11 cellular contexts compared by ENCODE assay signal in genomic region chr11:72141066-72141465, GRCh38. TPM values are rescaled to one million over a fixed set of nuclear protein-coding genes. Genes with fewer than 3 reads are reported as not detected.
A peak's percentile ranks its signal among the peaks of the same experiment; 100 is the strongest.
DNase-seq lines count a peak whose midpoint lies in the region; ATAC-seq and TF ChIP-seq lines count a peak whose summit lies in the region.
"Had no signal": no experiment of that assay in that cellular context is flagged by ENCODE, and none has a peak within 500 bp of the region (broad histone marks: within the 10 kb centered on the region; RNA-seq: fewer than 3 reads in every experiment).

No MANE protein-coding gene starts in this region.

- H3K79me2 ChIP-seq in PC-3 (ENCODE audit: low read length): no peaks in the 10 kb centered on the region
- H3K79me2 ChIP-seq in mammary epithelial cell (ENCODE audit: insufficient read depth, low read length): no peaks in the 10 kb centered on the region

- H3K27ac ChIP-seq in PC-3 (ENCODE audit: low read length): no peak overlapping the region
- H3K27ac ChIP-seq in mammary epithelial cell (ENCODE audit: insufficient read depth, low read depth, low read length): peak overlapping the region; percentile 94
- H3K27ac ChIP-seq in psoas muscle: no peak overlapping the region

- POLR2A ChIA-PET in PC-3 (lab: Charles Lee; ENCODE audit: unreplicated experiment): no interaction called here

- H3K36me3 Mint-ChIP-seq in activated CD4-positive, alpha-beta T cell treated with anti-CD3 and anti-CD28 coated beads, Interleukin-2, amount 10 ng/mL, durations not matched to agents 24 days and 14 days (ENCODE audit: low read depth): no peaks in the 10 kb centered on the region
- H3K36me3 Mint-ChIP-seq in stimulated activated naive B cell treated with anti-CD40 and anti-IgM and Interleukin-4, amounts not matched to agents 10 μg/mL and 1 μg/mL and 100 μg/mL, for 72 hours: no peaks in the 10 kb centered on the region
- H3K36me3 Mint-ChIP-seq: brain had no signal

- H3K9me3 ChIP-seq in PC-3 (ENCODE audit: low read length): no peaks in the 10 kb centered on the region
- no peaks in the 10 kb centered on the region for H3K9me3 ChIP-seq in mammary epithelial cell (replicated peaks; ENCODE audit: insufficient read depth, low read length)
- no peaks in the 10 kb centered on the region for H3K9me3 ChIP-seq in psoas muscle

- no TSS peak for BruUV-seq in PC-3 (replicated peaks; lab: Mats Ljungman, UMichigan)
- BruUV-seq in mammary epithelial cell (replicated peaks; lab: Mats Ljungman, UMichigan): no TSS peak

- peak; percentile 70 for DNase-seq in activated CD4-positive, alpha-beta T cell treated with anti-CD3 and anti-CD28 coated beads, Interleukin-2, amount 10 ng/mL, durations not matched to agents 24 days and 14 days
- no peak for DNase-seq in activated CD4-positive, alpha-beta T cell treated with anti-CD3 and anti-CD28 coated beads, Interleukin-2, amount 50 U/mL, for 1 hour
- DNase-seq in PC-3: peak; percentile 78
- DNase-seq in mammary epithelial cell: peak; percentile 92
- peak; percentile 27 for DNase-seq in stimulated activated CD4-positive, alpha-beta T cell treated with anti-CD3 and anti-CD28 coated beads, Interleukin-1b, Interleukin-23, amount 100 ng/mL, for 48 hours
- DNase-seq in psoas muscle: no peak
- no peak for DNase-seq in stimulated activated naive B cell treated with anti-CD40 and anti-IgM and Interleukin-4, amounts not matched to agents 10 μg/mL and 1 μg/mL and 100 μg/mL, for 72 hours
- DNase-seq: NCI-H510A treated with DMSO at 0.1 percent for 48 hours, nephron progenitor cell had no signal

- H3K4me1 Mint-ChIP-seq in activated CD4-positive, alpha-beta T cell treated with anti-CD3 and anti-CD28 coated beads, Interleukin-2, amount 10 ng/mL, durations not matched to agents 24 days and 14 days: peaks cover 27% of the 10 kb centered on the region
- peaks cover 4 to 12% of the 10 kb centered on the region in 2 donors for H3K4me1 Mint-ChIP-seq in stimulated activated naive B cell treated with anti-CD40 and anti-IgM and Interleukin-4, amounts not matched to agents 10 μg/mL and 1 μg/mL and 100 μg/mL, for 72 hours
- H3K4me1 Mint-ChIP-seq: nephron progenitor cell had no signal

- H3K27me3 Mint-ChIP-seq in activated CD4-positive, alpha-beta T cell treated with anti-CD3 and anti-CD28 coated beads, Interleukin-2, amount 10 ng/mL, durations not matched to agents 24 days and 14 days: peaks cover 2% of the 10 kb centered on the region
- peaks cover 18 to 19% of the 10 kb centered on the region in 2 donors for H3K27me3 Mint-ChIP-seq in stimulated activated naive B cell treated with anti-CD40 and anti-IgM and Interleukin-4, amounts not matched to agents 10 μg/mL and 1 μg/mL and 100 μg/mL, for 72 hours

- H3K9ac ChIP-seq in PC-3 (ENCODE audit: low read length) (no peak overlapping the region), mammary epithelial cell (ENCODE audit: insufficient read depth, low read length) (peak overlapping the region; percentile 59)

- ATAC-seq in PC-3 (no peak; the same call in 1 of the 2 replicates), psoas muscle (no peak), GM21515 (IDR thresholded peaks at IDR 0.05; ENCODE audit: unreplicated experiment) (no peak)
- ATAC-seq in stimulated activated naive B cell treated with anti-CD40 and anti-IgM and Interleukin-4, amounts not matched to agents 10 μg/mL and 1 μg/mL and 100 μg/mL, for 72 hours (replicated peaks): no peak

- H3K4me1 ChIP-seq in PC-3 (ENCODE audit: insufficient read depth, low read length) (peaks cover 18% of the 10 kb centered on the region; the same call in 1 of the 2 replicates), mammary epithelial cell (ENCODE audit: insufficient read depth, low read length) (peaks cover 49% of the 10 kb centered on the region), psoas muscle (no peaks in the 10 kb centered on the region)

- no peaks in the 10 kb centered on the region for H3K27me3 ChIP-seq in PC-3 (ENCODE audit: low read length)
- no peaks in the 10 kb centered on the region for H3K27me3 ChIP-seq in mammary epithelial cell (ENCODE audit: insufficient read depth, low read length)
- no peaks in the 10 kb centered on the region for H3K27me3 ChIP-seq in psoas muscle (ENCODE audit: insufficient read depth in 3 of 3, low read length in 2 of 3)

- in situ Hi-C loops in mammary epithelial cell (cut with MboI; ENCODE audit: low sequenced_read_pairs in 2 of 2): no loop called here

- no peak overlapping the region for H2AFZ ChIP-seq in PC-3 (ENCODE audit: low read length)
- H2AFZ ChIP-seq in mammary epithelial cell (ENCODE audit: low read depth, low read length): peak overlapping the region; percentile 57

- dilution Hi-C loops in mammary epithelial cell (cut with HindIII; ENCODE audit: low sequenced_read_pairs): no loop called here

- CTCF ChIA-PET in PC-3 (lab: Charles Lee): no interaction called here
- CTCF ChIA-PET in mammary epithelial cell (lab: Charles Lee; ENCODE audit: low non-redundant PET): no interaction called here

- H3K4me3 Mint-ChIP-seq in activated CD4-positive, alpha-beta T cell treated with anti-CD3 and anti-CD28 coated beads, Interleukin-2, amount 10 ng/mL, durations not matched to agents 24 days and 14 days: peak overlapping the region; percentile 18
- no peak overlapping the region for H3K4me3 Mint-ChIP-seq in stimulated activated naive B cell treated with anti-CD40 and anti-IgM and Interleukin-4, amounts not matched to agents 10 μg/mL and 1 μg/mL and 100 μg/mL, for 72 hours
- H3K4me3 Mint-ChIP-seq: brain, nephron progenitor cell had no signal

- H3F3A ChIP-seq in PC-3 (ENCODE audit: low read length, unreplicated experiment): no peaks in the 10 kb centered on the region

- H3K36me3 ChIP-seq in PC-3 (ENCODE audit: low read depth, low read length) (no peaks in the 10 kb centered on the region), mammary epithelial cell (ENCODE audit: insufficient read depth, low read length) (no peaks in the 10 kb centered on the region), psoas muscle (ENCODE audit: insufficient read depth in 1 of 2, low read depth in 1 of 2) (no peaks in the 10 kb centered on the region)

- H3K4me2 ChIP-seq in PC-3 (ENCODE audit: low read length) (no peak overlapping the region), mammary epithelial cell (ENCODE audit: insufficient read depth, low read depth, low read length) (peak overlapping the region; percentile 57)

- intact Hi-C loops in activated CD4-positive, alpha-beta T cell treated with anti-CD3 and anti-CD28 coated beads, Interleukin-2, amount 10 ng/mL, durations not matched to agents 24 days and 14 days (cut with micrococcal nuclease): loop anchor here (1.0 to 5.0 kb wide), 2 partner anchors 29 to 39 kb away; partner anchors contain the start of genes ANAPC15 and LAMTOR1
- intact Hi-C loops in PC-3 (cut with micrococcal nuclease): loop anchor here (5.0 kb wide), 1 partner anchor 159 kb away; no protein-coding TSS in a partner anchor
- intact Hi-C loops in mammary epithelial cell (cut with micrococcal nuclease): no loop called here
- intact Hi-C loops in psoas muscle (cut with DNase I): loop anchor here in 1 of 2 donors (2.0 kb wide), 1 partner anchor 40 kb away; no protein-coding TSS in a partner anchor

- no peak for TF ChIP-seq CTCF in PC-3 (conservative IDR thresholded peaks at IDR 0.05; ENCODE audit: low read depth, low read length)
- TF ChIP-seq CTCF in mammary epithelial cell (conservative IDR thresholded peaks at IDR 0.05 in 1 of 2, IDR thresholded peaks at IDR 0.05 in 1 of 2; ENCODE audit: extremely low read depth in 1 of 2, insufficient read depth in 1 of 2, low read depth in 1 of 2, low read length in 2 of 2): no peak
- no peak for TF ChIP-seq CTCF in psoas muscle (IDR thresholded peaks at IDR 0.05)

- no peaks in the 10 kb centered on the region for H3K9me3 Mint-ChIP-seq in activated CD4-positive, alpha-beta T cell treated with anti-CD3 and anti-CD28 coated beads, Interleukin-2, amount 10 ng/mL, durations not matched to agents 24 days and 14 days
- H3K9me3 Mint-ChIP-seq in stimulated activated naive B cell treated with anti-CD40 and anti-IgM and Interleukin-4, amounts not matched to agents 10 μg/mL and 1 μg/mL and 100 μg/mL, for 72 hours: no peaks in the 10 kb centered on the region
- H3K9me3 Mint-ChIP-seq: brain, nephron progenitor cell had no signal

- peak overlapping the region; percentile 60 for H3K27ac Mint-ChIP-seq in activated CD4-positive, alpha-beta T cell treated with anti-CD3 and anti-CD28 coated beads, Interleukin-2, amount 10 ng/mL, durations not matched to agents 24 days and 14 days
- no peak overlapping the region for H3K27ac Mint-ChIP-seq in stimulated activated naive B cell treated with anti-CD40 and anti-IgM and Interleukin-4, amounts not matched to agents 10 μg/mL and 1 μg/mL and 100 μg/mL, for 72 hours
- H3K27ac Mint-ChIP-seq: brain, nephron progenitor cell had no signal

- H4K20me1 ChIP-seq in PC-3 (ENCODE audit: low read length): no peaks in the 10 kb centered on the region
- H4K20me1 ChIP-seq in mammary epithelial cell (ENCODE audit: insufficient read depth, low read length): no peaks in the 10 kb centered on the region

- no peak overlapping the region for H3K4me3 ChIP-seq in PC-3 (ENCODE audit: low read length)
- no peak overlapping the region for H3K4me3 ChIP-seq in mammary epithelial cell (replicated peaks in 1 of 3; ENCODE audit: insufficient read depth in 1 of 3, low read depth in 2 of 3, low read length in 3 of 3)
- no peak overlapping the region for H3K4me3 ChIP-seq in psoas muscle

- whole genome bisulfite sequencing in mammary epithelial cell (ENCODE audit: low coverage, missing lambda C conversion rate): 0% methylated on average over 3 of the region's 3 CpGs
- WGBS in psoas muscle, 3 donors: 77 to 83% (median 78%) methylated on average over 3 of the region's 3 CpGs

- H3K9me2 ChIP-seq in PC-3 (replicated peaks; ENCODE audit: low read length): no peaks in the 10 kb centered on the region

RNA-seq across cellular contexts. Expression of gene FOLR3, which starts 5.5 kb away (rescaled TPM):
- total RNA-seq in activated CD4-positive, alpha-beta T cell treated with anti-CD3 and anti-CD28 coated beads, Interleukin-2, amount 10 ng/mL, durations not matched to agents 24 days and 14 days: not detected in 2 replicates
- total RNA-seq in PC-3 (2014; rRNA removed) (not detected in 2 replicates), mammary epithelial cell (10 to 100 TPM; 12.3 to 39.0 TPM), psoas muscle (under 1 TPM in 1 of 4 donors, not detected in 3; 0.58 TPM)
- polyA plus RNA-seq in mammary epithelial cell (4.6 TPM), psoas muscle (under 1 TPM in 1 of 3 donors, not detected in 2; 0.09 TPM)
- polyA minus RNA-seq in mammary epithelial cell: not detected

RNA-seq across cellular contexts. Expression of gene ANAPC15, which starts 28.6 kb away (rescaled TPM):
- 52.1 and 54.9 TPM in 2 replicates for total RNA-seq in activated CD4-positive, alpha-beta T cell treated with anti-CD3 and anti-CD28 coated beads, Interleukin-2, amount 10 ng/mL, durations not matched to agents 24 days and 14 days
- 65.4 and 68.8 TPM in 2 replicates for total RNA-seq in PC-3 (2014; rRNA removed)
- 10 to 100 TPM; 21.7 to 64.8 TPM for total RNA-seq in mammary epithelial cell
- polyA plus RNA-seq in mammary epithelial cell: 92.2 TPM
- 17.7 TPM for polyA minus RNA-seq in mammary epithelial cell
- 10 to 100 TPM; 32.7 to 45.7 (median 37.1) TPM for total RNA-seq in psoas muscle
- polyA plus RNA-seq in psoas muscle: 10 to 100 TPM; 33.0 to 49.2 (median 43.0) TPM

RNA-seq across cellular contexts. Expression of gene TOMT, which starts 35.3 kb away (rescaled TPM):
- total RNA-seq in activated CD4-positive, alpha-beta T cell treated with anti-CD3 and anti-CD28 coated beads, Interleukin-2, amount 10 ng/mL, durations not matched to agents 24 days and 14 days: not detected in 2 replicates
- total RNA-seq in PC-3 (2014; rRNA removed) (not detected in 2 replicates), mammary epithelial cell (under 1 TPM in 1 of 2 donors, not detected in 1; 0.17 TPM), psoas muscle (not detected)
- polyA plus RNA-seq in mammary epithelial cell (not detected), psoas muscle (not detected)
- polyA minus RNA-seq in mammary epithelial cell: not detected

RNA-seq across cellular contexts. Expression of gene LAMTOR1, which starts 38.0 kb away (rescaled TPM):
- 78.6 and 81.4 TPM in 2 replicates for total RNA-seq in activated CD4-positive, alpha-beta T cell treated with anti-CD3 and anti-CD28 coated beads, Interleukin-2, amount 10 ng/mL, durations not matched to agents 24 days and 14 days
- total RNA-seq in PC-3 (2014; rRNA removed) (160 and 169 TPM in 2 replicates), mammary epithelial cell (100 to 1,000 TPM; 105 to 183 TPM), psoas muscle (10 to 100 TPM; 74.9 to 91.2 (median 80.4) TPM)
- polyA plus RNA-seq in mammary epithelial cell (175 TPM), psoas muscle (100 to 1,000 TPM; 101 to 223 (median 141) TPM)
- 96.7 TPM for polyA minus RNA-seq in mammary epithelial cell

RNA-seq across cellular contexts. Expression of gene FOLR1, which starts 50.9 kb away (rescaled TPM):
- total RNA-seq in activated CD4-positive, alpha-beta T cell treated with anti-CD3 and anti-CD28 coated beads, Interleukin-2, amount 10 ng/mL, durations not matched to agents 24 days and 14 days: not detected in 2 replicates
- total RNA-seq in PC-3 (2014; rRNA removed): 0.36 TPM in 1 of 2 replicates, not detected in the other
- 10 to 100 TPM in 1 of 2 donors, 1 to 10 TPM in 1; 1.6 to 13.5 TPM for total RNA-seq in mammary epithelial cell
- polyA plus RNA-seq in mammary epithelial cell: 2.1 TPM
- 1.9 TPM for polyA minus RNA-seq in mammary epithelial cell
- under 1 TPM in 2 of 4 donors, not detected in 2; 0.22 to 0.36 TPM for total RNA-seq in psoas muscle
- not detected for polyA plus RNA-seq in psoas muscle

Comparison
In these comparisons a context has a peak if more than half of its experiments do, and no peak if none do; other contexts are left out.
1. DNase-seq: peak in activated CD4-positive, alpha-beta T cell treated with anti-CD3 and anti-CD28 coated beads, Interleukin-2, amount 10 ng/mL, durations not matched to agents 24 days and 14 days (single experiment), PC-3 (single experiment), mammary epithelial cell (single experiment) and stimulated activated CD4-positive, alpha-beta T cell treated with anti-CD3 and anti-CD28 coated beads, Interleukin-1b, Interleukin-23, amount 100 ng/mL, for 48 hours (single experiment); none in activated CD4-positive, alpha-beta T cell treated with anti-CD3 and anti-CD28 coated beads, Interleukin-2, amount 50 U/mL, for 1 hour (single experiment), psoas muscle (0 of 2) and stimulated activated naive B cell treated with anti-CD40 and anti-IgM and Interleukin-4, amounts not matched to agents 10 μg/mL and 1 μg/mL and 100 μg/mL, for 72 hours (single experiment).
2. RNA of gene FOLR3, which starts 5.5 kb away (total RNA-seq): 12.3 to 39.0 TPM in mammary epithelial cell; 0.58 TPM in psoas muscle, not detected in activated CD4-positive, alpha-beta T cell treated with anti-CD3 and anti-CD28 coated beads, Interleukin-2, amount 10 ng/mL, durations not matched to agents 24 days and 14 days and not detected in PC-3; every median in the first group is over 4 times any median in the second.